In the genomic region with DNA sequence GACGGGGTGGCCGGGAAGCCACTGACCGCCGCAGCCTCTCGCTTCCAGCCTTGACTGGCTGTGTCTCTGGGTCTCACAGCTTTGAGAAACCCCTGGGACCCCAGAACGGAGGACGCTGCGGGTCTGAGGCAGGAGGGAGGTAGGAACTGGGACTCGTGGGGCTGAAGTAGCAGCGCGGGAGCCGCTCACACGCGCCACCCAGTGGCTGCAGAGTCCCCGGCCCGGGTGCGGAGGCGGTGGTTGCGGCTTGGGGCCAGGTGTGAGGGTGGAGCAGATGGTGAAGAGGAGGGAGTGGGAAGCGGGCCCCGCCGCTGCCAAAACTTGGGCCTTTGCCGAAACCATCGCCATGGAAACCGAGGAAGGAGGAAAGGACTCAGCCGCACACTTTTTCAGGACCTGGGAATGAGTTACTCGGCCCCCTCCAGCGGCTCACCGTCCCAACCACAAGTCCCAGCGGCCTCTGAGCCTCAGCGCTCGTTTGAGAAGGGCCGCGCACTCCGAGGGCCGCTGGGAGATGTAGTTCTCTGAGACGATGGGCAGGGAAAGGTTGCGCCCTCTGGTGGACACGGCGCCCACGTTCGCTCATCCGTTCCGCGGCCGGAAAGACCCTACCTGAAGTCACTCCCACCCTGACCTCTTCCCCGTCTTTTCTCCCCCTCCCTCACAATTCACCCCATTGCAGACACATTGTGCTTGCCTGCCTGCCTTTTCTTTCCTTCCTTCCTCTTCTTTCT, we compare ENCODE assay signal across 8 cellular contexts. TPM values are rescaled to one million over a fixed set of nuclear protein-coding genes. Genes with fewer than 3 reads are reported as not detected.
DNase-seq lines count a peak whose midpoint lies in the region; ATAC-seq and TF ChIP-seq lines count a peak whose summit lies in the region.

No MANE protein-coding gene starts in this region.

- DNase-seq in Ammon's horn (ENCODE audit: low spot score) (peak; percentile 98), GM19238 (ENCODE audit: insufficient read length, low spot score) (peak; percentile 97), NCI-H446 (lab: John Stamatoyannopoulos, UW) (peak; percentile 98 to 99), cerebellar cortex (ENCODE audit: low spot score) (peak; percentile 99), kidney epithelial cell (ENCODE audit: low read depth) (peak; percentile 71)
- peak; percentile 86 to 93 for DNase-seq in stimulated activated CD4-positive, alpha-beta T cell treated with anti-CD3 and anti-CD28 coated beads, Interleukin-15, amount 100 ng/mL, for 1 hour (ENCODE audit: low read depth in 1 of 2, low spot score in 1 of 2)

- H3K36me3 ChIP-seq in kidney epithelial cell (ENCODE audit: control insufficient read depth, insufficient read depth, low read length), result no peaks in the 10 kb centered on the region

- TF ChIP-seq CTCF in kidney epithelial cell (IDR thresholded peaks at IDR 0.05; ENCODE audit: insufficient read depth, low read length, poor library complexity, severe bottlenecking), result peak; percentile 87

- ATAC-seq in HG03432 (IDR thresholded peaks at IDR 0.05; ENCODE audit: unreplicated experiment), result peak; percentile 80
- peak; percentile 95 to 97 for ATAC-seq in activated CD4-positive, CD25-positive, alpha-beta regulatory T cell treated with anti-CD3 and anti-CD28 coated beads, Interleukin-2, amount 50 U/mL, for 24 hours

- H3K27me3 ChIP-seq in kidney epithelial cell (ENCODE audit: control insufficient read depth, insufficient read depth, low read length), result peaks cover 41% of the 10 kb centered on the region

- peak overlapping the region; percentile 63 for H3K4me3 ChIP-seq in kidney epithelial cell (ENCODE audit: low read depth, low read length)

RNA-seq across cellular contexts. Expression of gene SLC17A7, which starts 2.2 kb away (rescaled TPM):
- 0.07 TPM in 1 of 2 replicates, not detected in the other for total RNA-seq in kidney epithelial cell

RNA-seq across cellular contexts. Expression of gene PIH1D1, which starts 8.1 kb away (rescaled TPM):
- 101 and 108 TPM in 2 replicates for total RNA-seq in kidney epithelial cell

RNA-seq across cellular contexts. Expression of gene ALDH16A1, which starts 9.5 kb away (rescaled TPM):
- 21.8 and 32.9 TPM in 2 replicates for total RNA-seq in kidney epithelial cell

RNA-seq across cellular contexts. Expression of gene GFY, which starts 18.3 kb away (rescaled TPM):
- total RNA-seq in kidney epithelial cell, result not detected in 2 replicates

RNA-seq across cellular contexts. Expression of gene PTH2, which starts 20.3 kb away (rescaled TPM):
- not detected in 2 replicates for total RNA-seq in kidney epithelial cell

Comparison
In these comparisons a context has a peak if more than half of its experiments do, and no peak if none do; other contexts are left out.
1. Peak in every context shown above with its lines: DNase-seq, ATAC-seq and H3K4me3 ChIP-seq.